ENCODE assay signal across 8 cellular contexts in the genomic region with DNA sequence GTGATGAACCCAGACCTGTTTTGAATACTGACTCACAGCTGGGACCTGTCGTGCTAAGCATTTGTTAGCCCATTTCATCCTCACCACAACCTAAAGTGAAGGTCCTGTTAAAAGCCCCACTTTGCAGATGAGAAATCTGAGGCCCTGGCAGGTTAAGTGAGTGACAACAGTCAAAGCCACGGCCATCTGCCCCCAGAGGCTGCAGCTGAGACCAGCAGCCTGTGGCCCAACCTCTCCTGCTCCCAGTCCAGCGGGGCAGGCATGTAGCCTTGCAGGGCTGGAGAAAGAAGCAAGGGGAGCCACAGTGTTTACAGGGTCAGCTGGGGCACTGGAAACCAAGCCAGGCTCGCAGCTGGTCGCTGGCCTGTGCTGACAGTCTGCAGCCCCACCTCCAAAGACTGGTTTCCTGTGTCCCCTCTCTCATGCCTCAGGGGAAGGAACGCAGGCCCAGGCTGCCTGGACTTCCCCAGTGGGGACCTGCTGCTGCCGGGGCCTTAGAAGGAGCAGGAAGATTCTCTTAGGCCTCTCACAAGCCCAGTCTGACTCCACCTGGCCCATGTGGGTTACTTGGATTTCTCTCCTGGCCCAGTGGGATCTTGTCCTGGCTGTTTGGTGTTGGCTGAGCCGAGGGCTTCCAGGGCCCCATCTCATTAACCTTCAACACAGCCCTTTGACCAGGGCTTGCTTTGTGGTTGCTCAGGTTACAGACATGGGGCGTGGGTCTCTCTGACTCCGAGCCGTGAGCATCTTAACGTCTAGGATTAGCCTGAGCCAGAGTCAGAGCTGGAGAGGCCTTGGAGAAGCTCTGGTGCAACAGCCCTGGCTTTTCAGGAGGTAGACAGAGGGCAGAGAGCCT. TPM values are rescaled to one million over a fixed set of nuclear protein-coding genes. Genes with fewer than 3 reads are reported as not detected.
A peak's percentile ranks its signal among the peaks of the same experiment; 100 is the strongest.
DNase-seq lines count a peak whose midpoint lies in the region; ATAC-seq and TF ChIP-seq lines count a peak whose summit lies in the region.

No MANE protein-coding gene starts in this region.

- no peaks in the 10 kb centered on the region for H4K20me1 ChIP-seq in GM23338 (replicated peaks; ENCODE audit: insufficient read depth)

- DNase-seq in GM12864 (ENCODE audit: low read depth): no peak
- peak; percentile 38 for DNase-seq in GM23338 (ENCODE audit: low spot score)
- DNase-seq in Peyer's patch: peak in 2 of 3 donors; percentile 75 to 82
- peak in 1 of 9 donors; percentile 41 for DNase-seq in naive thymus-derived CD4-positive, alpha-beta T cell
- DNase-seq in D341Med (ENCODE audit: low spot score): no peak
- no peak for DNase-seq in NCI-H524 treated with DMSO at 0.1 percent for 48 hours (lab: John Stamatoyannopoulos, UW)
- DNase-seq in BE2C: no peak

- no peaks in the 10 kb centered on the region for H3K79me2 ChIP-seq in GM23338 (replicated peaks; ENCODE audit: insufficient read depth)

- no peak overlapping the region for H3K27ac Mint-ChIP-seq in GM23338
- H3K27ac Mint-ChIP-seq in naive thymus-derived CD4-positive, alpha-beta T cell: peak overlapping the region; percentile 90 to 99 (median 95)

- CTCF ChIA-PET in naive thymus-derived CD4-positive, alpha-beta T cell (lab: Charles Lee): interaction anchor here (0.7 to 1.2 kb wide), 4 partner anchors 14 to 340 kb away, joined by 3 to 7 read pairs (median 4); no protein-coding TSS in a partner anchor

- intact Hi-C loops in naive thymus-derived CD4-positive, alpha-beta T cell (cut with micrococcal nuclease): loop anchor here (2.0 to 10.0 kb wide), 7 partner anchors 35 to 511 kb away; a partner anchor contains a TSS

- H3K27me3 ChIP-seq in GM23338 (ENCODE audit: insufficient read depth): no peaks in the 10 kb centered on the region
- no peaks in the 10 kb centered on the region for H3K27me3 ChIP-seq in Peyer's patch
- H3K27me3 ChIP-seq in duodenal mucosa (ENCODE audit: control insufficient read depth in 1 of 2, insufficient read depth in 2 of 2, low read length in 2 of 2): no peaks in the 10 kb centered on the region
- no peaks in the 10 kb centered on the region for H3K27me3 ChIP-seq in naive thymus-derived CD4-positive, alpha-beta T cell (ENCODE audit: control insufficient read depth in 2 of 2, insufficient read depth in 2 of 2, low read length in 2 of 2)
- no peaks in the 10 kb centered on the region for H3K27me3 ChIP-seq in BE2C

- peak overlapping the region; percentile 60 to 76 for H3K9ac ChIP-seq in duodenal mucosa (ENCODE audit: low read depth in 1 of 2, low read length in 2 of 2)

- H3K9me2 ChIP-seq in GM23338 (ENCODE audit: insufficient read depth): no peaks in the 10 kb centered on the region

- no peaks in the 10 kb centered on the region for H3K36me3 Mint-ChIP-seq in GM23338 (ENCODE audit: low read depth)
- peaks cover 0 to 16% (median 4%) of the 10 kb centered on the region in 5 donors for H3K36me3 Mint-ChIP-seq in naive thymus-derived CD4-positive, alpha-beta T cell

- ATAC-seq in GM23338: peak; percentile 46
- ATAC-seq in naive thymus-derived CD4-positive, alpha-beta T cell: peak; percentile 32

- H3K27ac ChIP-seq in GM23338 (ENCODE audit: low read depth) (no peak overlapping the region), Peyer's patch (peak overlapping the region; percentile 75 to 97 (median 82)), duodenal mucosa (ENCODE audit: low read depth, low read length) (peak overlapping the region; percentile 27)
- H3K27ac ChIP-seq in naive thymus-derived CD4-positive, alpha-beta T cell (ENCODE audit: low read depth, low read length): peak overlapping the region; percentile 85

- H3K9me3 Mint-ChIP-seq in GM23338: no peaks in the 10 kb centered on the region
- H3K9me3 Mint-ChIP-seq in naive thymus-derived CD4-positive, alpha-beta T cell: no peaks in the 10 kb centered on the region

- peaks cover 6% of the 10 kb centered on the region for H3K27me3 Mint-ChIP-seq in GM23338 (ENCODE audit: insufficient read depth, low read depth, poor library complexity)
- H3K27me3 Mint-ChIP-seq in naive thymus-derived CD4-positive, alpha-beta T cell: no peaks in the 10 kb centered on the region

- H3K4me1 ChIP-seq in GM23338 (ENCODE audit: insufficient read depth) (no peaks in the 10 kb centered on the region), Peyer's patch (peaks cover 0 to 33% (median 16%) of the 10 kb centered on the region in 4 donors), duodenal mucosa (ENCODE audit: control insufficient read depth in 1 of 2, insufficient read depth in 2 of 2, low read length in 2 of 2) (peaks cover 41 to 52% of the 10 kb centered on the region in 2 donors), BE2C (no peaks in the 10 kb centered on the region)
- H3K4me1 ChIP-seq in naive thymus-derived CD4-positive, alpha-beta T cell (ENCODE audit: control insufficient read depth in 2 of 2, insufficient read depth in 2 of 2, low read length in 2 of 2): peaks cover 33 to 41% of the 10 kb centered on the region in 2 donors

- H3K4me2 ChIP-seq in GM23338: no peak overlapping the region

- no peaks in the 10 kb centered on the region for H3K9me3 ChIP-seq in Peyer's patch
- H3K9me3 ChIP-seq in duodenal mucosa (ENCODE audit: control insufficient read depth in 1 of 2, low read length in 2 of 2): no peaks in the 10 kb centered on the region
- H3K9me3 ChIP-seq in naive thymus-derived CD4-positive, alpha-beta T cell (ENCODE audit: control insufficient read depth in 2 of 3, low read length in 3 of 3): no peaks in the 10 kb centered on the region
- no peaks in the 10 kb centered on the region for H3K9me3 ChIP-seq in BE2C

- TF ChIP-seq CTCF in GM12864 (IDR thresholded peaks at IDR 0.05; ENCODE audit: low read depth, low read length, missing control alignments) (peak; percentile 62), GM23338 (conservative IDR thresholded peaks at IDR 0.05; ENCODE audit: low read depth in 2 of 2) (peak in 1 of 2 experiments; percentile 18; a peak in 2 of 4 replicates), Peyer's patch (IDR thresholded peaks at IDR 0.05) (peak in 4 of 6 experiments; percentile 7 to 24 (median 18)), BE2C (IDR thresholded peaks at IDR 0.05; ENCODE audit: low read depth, low read length) (no peak)

- H3K36me3 ChIP-seq in GM23338 (ENCODE audit: insufficient read depth) (no peaks in the 10 kb centered on the region), Peyer's patch (no peaks in the 10 kb centered on the region), duodenal mucosa (ENCODE audit: control insufficient read depth in 1 of 2, insufficient read depth in 2 of 2, low read length in 2 of 2) (peaks cover 0 to 5% of the 10 kb centered on the region in 2 donors), BE2C (no peaks in the 10 kb centered on the region)
- H3K36me3 ChIP-seq in naive thymus-derived CD4-positive, alpha-beta T cell (ENCODE audit: control insufficient read depth in 2 of 3, insufficient read depth in 3 of 3, low read length in 3 of 3): peaks cover 0 to 29% (median under 1%) of the 10 kb centered on the region in 3 experiments

- TF ChIP-seq POLR2A in Peyer's patch (IDR thresholded peaks at IDR 0.05): no peak

- H3K4me3 Mint-ChIP-seq in GM23338: no peak overlapping the region
- H3K4me3 Mint-ChIP-seq in naive thymus-derived CD4-positive, alpha-beta T cell: peak overlapping the region; percentile 86 to 98 (median 96)

- H3K4me3 ChIP-seq in GM12864 (ENCODE audit: low read depth, low read length): peak overlapping the region; percentile 93
- no peak overlapping the region for H3K4me3 ChIP-seq in GM23338
- peak overlapping the region; percentile 53 to 70 (median 58) for H3K4me3 ChIP-seq in Peyer's patch
- peak overlapping the region; percentile 63 to 76 for H3K4me3 ChIP-seq in duodenal mucosa (ENCODE audit: low read depth in 1 of 2, low read length in 2 of 2)
- H3K4me3 ChIP-seq in naive thymus-derived CD4-positive, alpha-beta T cell (ENCODE audit: low read length): peak overlapping the region; percentile 88
- no peak overlapping the region for H3K4me3 ChIP-seq in BE2C (ENCODE audit: low read depth, low read length)

- no peaks in the 10 kb centered on the region for H3F3A ChIP-seq in GM23338 (replicated peaks; ENCODE audit: low read depth)

- peak overlapping the region; percentile 52; the same call in 1 of the 2 replicates for H2AFZ ChIP-seq in GM23338

- POLR2A ChIA-PET in naive thymus-derived CD4-positive, alpha-beta T cell (lab: Charles Lee): interaction anchor here (0.6 to 4.4 kb wide), 8 partner anchors 9 to 189 kb away, joined by 3 to 144 read pairs (median 8); a partner anchor contains a TSS

- H3K4me1 Mint-ChIP-seq in GM23338: peaks cover 22% of the 10 kb centered on the region
- peaks cover 35 to 60% (median 48%) of the 10 kb centered on the region in 7 donors for H3K4me1 Mint-ChIP-seq in naive thymus-derived CD4-positive, alpha-beta T cell

TF ChIP-seq in GM23338, 12 proteins besides CTCF, POLR2A, EP300 and RAD21:
- TF ChIP-seq EZH2phosphoT487 (IDR thresholded peaks at IDR 0.05; ENCODE audit: unreplicated experiment): no peak

RNA-seq across cellular contexts. Expression of a gene that starts 1.7 kb away (rescaled TPM):
- 8.0 and 8.3 TPM in 2 replicates for total RNA-seq in GM23338 (2014; rRNA removed; shearing (Covaris generic))
- 5.4 and 6.6 TPM in 2 replicates for polyA plus RNA-seq in GM23338 (2016; fragmentation: Nextera tagmentation; extraction: Ambion mirVana)
- total RNA-seq in Peyer's patch: 100 to 1,000 TPM in 1 of 4 donors, 10 to 100 TPM in 3; 11.6 to 333 (median 26.2) TPM
- total RNA-seq in naive thymus-derived CD4-positive, alpha-beta T cell: 100 to 1,000 TPM; 106 to 232 (median 126) TPM
- 100 to 1,000 TPM in 1 of 2 donors, 10 to 100 TPM in 1; 41.0 to 122 TPM for polyA plus RNA-seq in naive thymus-derived CD4-positive, alpha-beta T cell
- polyA plus RNA-seq in BE2C (2012; ENCODE audit: insufficient read depth, insufficient read length, low read depth): 0.37 TPM

RNA-seq across cellular contexts. Expression of a gene that starts 29.3 kb away (rescaled TPM):
- total RNA-seq in GM23338 (2014; rRNA removed; shearing (Covaris generic)): not detected in 2 replicates
- not detected in 2 replicates for polyA plus RNA-seq in GM23338 (2016; fragmentation: Nextera tagmentation; extraction: Ambion mirVana)
- not detected for total RNA-seq in Peyer's patch
- total RNA-seq in naive thymus-derived CD4-positive, alpha-beta T cell: not detected
- not detected for polyA plus RNA-seq in naive thymus-derived CD4-positive, alpha-beta T cell
- not detected for polyA plus RNA-seq in BE2C (2012; ENCODE audit: insufficient read depth, insufficient read length, low read depth)

RNA-seq across cellular contexts. Expression of a gene that starts 48.8 kb away (rescaled TPM):
- total RNA-seq in GM23338 (2014; rRNA removed; shearing (Covaris generic)): 4.2 and 5.4 TPM in 2 replicates
- 1.8 and 1.9 TPM in 2 replicates for polyA plus RNA-seq in GM23338 (2016; fragmentation: Nextera tagmentation; extraction: Ambion mirVana)
- total RNA-seq in Peyer's patch: 100 to 1,000 TPM in 2 of 4 donors, 10 to 100 TPM in 2; 54.5 to 116 (median 98.1) TPM
- not detected for total RNA-seq in naive thymus-derived CD4-positive, alpha-beta T cell
- polyA plus RNA-seq in naive thymus-derived CD4-positive, alpha-beta T cell: not detected
- not detected for polyA plus RNA-seq in BE2C (2012; ENCODE audit: insufficient read depth, insufficient read length, low read depth)

Comparison
In these comparisons a context has a peak if more than half of its experiments do, and no peak if none do; other contexts are left out.
1. DNase-seq: peak in GM23338 (single experiment) and Peyer's patch (2 of 3); none in GM12864 (single experiment), D341Med (single experiment), NCI-H524 treated with DMSO at 0.1 percent for 48 hours (single experiment) and BE2C (single experiment).
2. H3K4me3 ChIP-seq: peak in GM12864 (single experiment), Peyer's patch (4 of 4), duodenal mucosa (2 of 2) and naive thymus-derived CD4-positive, alpha-beta T cell (single experiment); none in GM23338 (single experiment) and BE2C (single experiment).